In genomic region chr1:178960781-178961180, GRCh38 we compare ENCODE assay signal across 27 cellular contexts.
"Had no signal": no experiment of that assay in that cellular context is flagged by ENCODE, and none has a peak within 500 bp of the region (broad histone marks: within the 10 kb centered on the region; RNA-seq: fewer than 3 reads in every experiment).

No MANE protein-coding gene starts in this region.

- H3K9me3 Mint-ChIP-seq: effector memory CD8-positive, alpha-beta T cell had no signal

- H3K4me3 ChIP-seq: esophagus squamous epithelium, gastrocnemius medialis, lung, pancreas, smooth muscle cell, thyroid gland, vagina had no signal

- H3K4me1 Mint-ChIP-seq: memory B cell; naive thymus-derived CD4-positive, alpha-beta T cell had no signal

- H3K36me3 ChIP-seq: esophagus squamous epithelium, gastrocnemius medialis, pancreas, thyroid gland, vagina had no signal

- FAIRE-seq: colon, endometrium, keratinocyte, pancreas had no signal

- H3K4me1 ChIP-seq: pancreas, vagina had no signal

- H3K4me2 ChIP-seq: smooth muscle cell had no signal

- H3K27me3 ChIP-seq: esophagus squamous epithelium, gastrocnemius medialis, pancreas, thyroid gland, vagina had no signal

- DNase-seq: effector memory CD8-positive, alpha-beta T cell; erythroblast; esophagus squamous epithelium; gastrocnemius medialis; midbrain; naive thymus-derived CD4-positive, alpha-beta T cell; nephron progenitor cell; nucleus accumbens; pancreas; retina; stimulated activated CD4-positive, alpha-beta T cell treated with anti-CD3 and anti-CD28 coated beads, Interleukin-12 subunit alpha, Interleukin-12 subunit beta, amount 100 ng/mL, for 4 hours; stimulated activated CD4-positive, alpha-beta T cell treated with anti-CD3 and anti-CD28 coated beads, Interleukin-1b, Interleukin-23, amount 100 ng/mL, for 48 hours; stimulated activated CD4-positive, alpha-beta T cell treated with anti-CD3 and anti-CD28 coated beads, Interleukin-4, amount 100 ng/mL, for 1 hour; stimulated activated CD8-positive, alpha-beta memory T cell treated with anti-CD3 and anti-CD28 coated beads, Interleukin-4, amount 100 ng/mL, for 48 hours; stimulated activated naive CD4-positive, alpha-beta T cell; stimulated activated naive CD8-positive, alpha-beta T cell treated with anti-CD3 and anti-CD28 coated beads, Interleukin-15, amount 100 ng/mL, for 72 hours; thyroid gland; trophoblast cell had no signal

- H3K36me3 Mint-ChIP-seq: naive thymus-derived CD4-positive, alpha-beta T cell had no signal

- H3K27ac Mint-ChIP-seq: dendritic cell treated with granulocyte-macrophage colony-stimulating factor and Interleukin-4, amounts not matched to agents 40 ng/mL and 50 ng/mL, for 4 days; effector memory CD8-positive, alpha-beta T cell; memory B cell; naive thymus-derived CD4-positive, alpha-beta T cell; nephron progenitor cell; stimulated activated naive CD8-positive, alpha-beta T cell treated with anti-CD3 and anti-CD28 coated beads, Interleukin-15, amount 100 ng/mL, for 72 hours had no signal

- ATAC-seq: effector memory CD8-positive, alpha-beta T cell; gastrocnemius medialis; naive thymus-derived CD4-positive, alpha-beta T cell; pancreas; sciatic nerve; stimulated activated naive CD8-positive, alpha-beta T cell treated with anti-CD3 and anti-CD28 coated beads, Interleukin-15, amount 100 ng/mL, for 72 hours had no signal

- H3K9me3 ChIP-seq: pancreas, thyroid gland, vagina had no signal

- H3K27ac ChIP-seq: gastrocnemius medialis, pancreas, thyroid gland, vagina had no signal

- H3K4me3 Mint-ChIP-seq: dendritic cell treated with granulocyte-macrophage colony-stimulating factor and Interleukin-4, amounts not matched to agents 40 ng/mL and 50 ng/mL, for 4 days; effector memory CD8-positive, alpha-beta T cell; memory B cell; naive thymus-derived CD4-positive, alpha-beta T cell; nephron progenitor cell; stimulated activated naive CD8-positive, alpha-beta T cell treated with anti-CD3 and anti-CD28 coated beads, Interleukin-15, amount 100 ng/mL, for 72 hours had no signal

- H3K27me3 Mint-ChIP-seq: dendritic cell treated with granulocyte-macrophage colony-stimulating factor and Interleukin-4, amounts not matched to agents 40 ng/mL and 50 ng/mL, for 4 days had no signal
